ENCODE assay signal across 1 cellular context in the genomic region with DNA sequence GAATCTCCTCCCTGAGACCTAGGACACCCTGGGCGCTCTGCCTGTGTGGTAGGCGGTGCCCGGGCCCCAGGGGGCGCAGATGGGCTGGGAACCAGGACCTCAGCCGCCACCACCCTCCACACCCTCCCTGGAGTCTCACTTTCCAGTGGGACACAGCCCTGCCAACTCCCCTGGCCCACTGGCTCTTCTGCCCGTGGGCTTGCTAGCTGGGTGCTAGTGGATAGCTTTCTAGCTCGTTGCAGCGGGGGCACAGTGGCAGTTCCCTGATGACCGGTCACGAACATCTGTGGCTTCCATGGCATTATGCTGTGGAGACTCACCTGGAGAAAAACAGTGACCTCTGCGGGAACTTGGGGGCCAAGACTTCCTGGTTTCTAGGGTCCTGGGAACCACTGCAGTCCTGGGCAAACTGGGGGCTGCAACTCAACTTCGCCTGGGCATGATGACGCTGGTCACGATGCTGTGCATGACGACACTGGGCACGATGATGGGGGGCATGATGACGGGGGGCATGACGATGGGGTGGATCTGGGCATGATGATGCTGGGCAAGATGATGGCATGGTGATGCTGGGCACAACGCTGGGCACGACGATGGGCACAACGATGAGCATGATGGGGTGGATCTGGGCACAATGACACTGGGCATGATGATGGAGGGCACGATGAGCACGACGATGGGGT.
TF ChIP-seq lines count a peak whose summit lies in the region.

No MANE protein-coding gene starts in this region.

TF ChIP-seq in H1, 55 proteins besides CTCF, POLR2A, EP300 and RAD21:
- TF ChIP-seq CEBPB (IDR thresholded peaks at IDR 0.05; ENCODE audit: low read depth, low read length) (no peak), RNF2 (IDR thresholded peaks at IDR 0.05; ENCODE audit: borderline replicate concordance, low read depth, low read length, missing control alignments, poor library complexity, severe bottlenecking) (no peak), CHD2 (IDR thresholded peaks at IDR 0.05; ENCODE audit: low read length) (no peak), NRF1 (IDR thresholded peaks at IDR 0.05; ENCODE audit: low read depth, low read length) (no peak), SUZ12 (IDR thresholded peaks at IDR 0.05; ENCODE audit: low read length) (no peak), SIN3A (conservative IDR thresholded peaks at IDR 0.05 in 1 of 2, IDR thresholded peaks at IDR 0.05 in 1 of 2; ENCODE audit: low read depth in 1 of 2, low read length in 2 of 2) (no peak), GABPA (IDR thresholded peaks at IDR 0.05; ENCODE audit: borderline replicate concordance, insufficient read depth, low read length) (no peak), HDAC6 (IDR thresholded peaks at IDR 0.05; ENCODE audit: low read depth, low read length) (no peak), CTBP2 (IDR thresholded peaks at IDR 0.05; ENCODE audit: borderline replicate concordance, insufficient read depth, insufficient read length, low read length) (no peak), MAFK (IDR thresholded peaks at IDR 0.05; ENCODE audit: low read depth, low read length) (no peak), POLR2AphosphoS5 (IDR thresholded peaks at IDR 0.05; ENCODE audit: low read depth, low read length) (no peak), BRCA1 (IDR thresholded peaks at IDR 0.05; ENCODE audit: low read depth, low read length) (no peak), CHD1 (IDR thresholded peaks at IDR 0.05; ENCODE audit: low read depth, low read length) (no peak), ASH2L (IDR thresholded peaks at IDR 0.05; ENCODE audit: low read length) (no peak), RFX5 (IDR thresholded peaks at IDR 0.05; ENCODE audit: borderline replicate concordance, low read depth, low read length) (no peak)
- TF ChIP-seq, protein P1, sequence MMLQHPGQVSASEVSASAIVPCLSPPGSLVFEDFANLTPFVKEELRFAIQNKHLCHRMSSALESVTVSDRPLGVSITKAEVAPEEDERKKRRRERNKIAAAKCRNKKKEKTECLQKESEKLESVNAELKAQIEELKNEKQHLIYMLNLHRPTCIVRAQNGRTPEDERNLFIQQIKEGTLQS (IDR thresholded peaks at IDR 0.05; ENCODE audit: insufficient read depth, low read depth, low read length), result no peak
- TF ChIP-seq, protein P2, sequence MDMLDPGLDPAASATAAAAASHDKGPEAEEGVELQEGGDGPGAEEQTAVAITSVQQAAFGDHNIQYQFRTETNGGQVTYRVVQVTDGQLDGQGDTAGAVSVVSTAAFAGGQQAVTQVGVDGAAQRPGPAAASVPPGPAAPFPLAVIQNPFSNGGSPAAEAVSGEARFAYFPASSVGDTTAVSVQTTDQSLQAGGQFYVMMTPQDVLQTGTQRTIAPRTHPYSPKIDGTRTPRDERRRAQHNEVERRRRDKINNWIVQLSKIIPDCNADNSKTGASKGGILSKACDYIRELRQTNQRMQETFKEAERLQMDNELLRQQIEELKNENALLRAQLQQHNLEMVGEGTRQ (IDR thresholded peaks at IDR 0.05; ENCODE audit: low read length), result no peak
